In genomic region chr21:41564871-41565281, GRCh38 we compare ENCODE assay signal across 10 cellular contexts. TPM values are rescaled to one million over a fixed set of nuclear protein-coding genes. Genes with fewer than 3 reads are reported as not detected.
DNase-seq lines count a peak whose midpoint lies in the region; ATAC-seq, FAIRE-seq and TF ChIP-seq lines count a peak whose summit lies in the region.
"Had no signal": no experiment of that assay in that cellular context is flagged by ENCODE, and none has a peak within 500 bp of the region (broad histone marks: within the 10 kb centered on the region; RNA-seq: fewer than 3 reads in every experiment).

No MANE protein-coding gene starts in this region.

- H2BK15ac ChIP-seq in H1 (ENCODE audit: low read length), result no peak overlapping the region

- H3K4me3 ChIP-seq in H1 (ENCODE audit: extremely low read depth in 1 of 4, insufficient read depth in 2 of 4, low read depth in 3 of 4, low read length in 4 of 4), result no peak overlapping the region

- H3K18ac ChIP-seq in H1 (ENCODE audit: extremely low read depth, low read length), result no peak overlapping the region

- H3K27ac ChIP-seq in H1 (ENCODE audit: low read depth, low read length), result no peak overlapping the region

- H3K23ac ChIP-seq in H1 (ENCODE audit: insufficient read length), result no peak overlapping the region

- H2BK12ac ChIP-seq in H1 (ENCODE audit: low read depth, low read length), result no peak overlapping the region

- ATAC-seq in HG02588 (IDR thresholded peaks at IDR 0.05; ENCODE audit: unreplicated experiment), result no peak
- ATAC-seq: Panc1 had no signal

- 85% methylated on average over 10 of the region's 10 CpGs; no CpG with 5 or more reads in 1 of the 2 experiments for WGBS in H1 (ENCODE audit: extremely low coverage in 1 of 2, insufficient coverage in 1 of 2, insufficient read length in 1 of 2, insufficient replicate concordance in 2 of 2, low coverage in 1 of 2, low lambda C conversion rate in 2 of 2, missing lambda C conversion rate in 1 of 2), 2 experiments

- H2AFZ ChIP-seq in H1 (ENCODE audit: low read length), result no peak overlapping the region; the same call in 1 of the 2 replicates

- H2BK5ac ChIP-seq in H1 (ENCODE audit: low read depth, low read length), result no peak overlapping the region

- DNase-seq in GM04503 (ENCODE audit: low read depth) (peak; percentile 72), RKO (ENCODE audit: low spot score) (peak; percentile 14), H1 (ENCODE audit: low read depth in 1 of 2, low spot score in 2 of 2) (no peak), non-pigmented ciliary epithelial cell (ENCODE audit: low read depth) (peak; percentile 41), NCI-H1048 (lab: John Stamatoyannopoulos, UW) (no peak), GM19238 (ENCODE audit: insufficient read length, low spot score) (no peak), NCI-H1694 treated with DMSO at 0.1 percent for 48 hours (lab: John Stamatoyannopoulos, UW) (no peak)

- POLR2A ChIA-PET in H1 (lab: Charles Lee; ENCODE audit: partially characterized antibody), result interaction anchor here (0.6 kb wide), 1 partner anchor 45 kb away, joined by 3 read pairs; no protein-coding TSS in a partner anchor

- no peak overlapping the region for H3K4ac ChIP-seq in H1 (replicated peaks; ENCODE audit: insufficient read length, low read depth, low read length)

- no peak overlapping the region for H2AK5ac ChIP-seq in H1 (ENCODE audit: low read depth, low read length)

- H3K9ac ChIP-seq in H1 (replicated peaks in 1 of 4; ENCODE audit: extremely low read depth in 1 of 4, low read depth in 3 of 4, low read length in 3 of 4), result no peak overlapping the region

- no peaks in the 10 kb centered on the region for H3K9me3 ChIP-seq in H1 (ENCODE audit: insufficient read depth in 2 of 2, low read depth in 1 of 2, low read length in 1 of 2)

- no peak for TF ChIP-seq RAD21 in H1 (IDR thresholded peaks at IDR 0.05 in 1 of 2, conservative IDR thresholded peaks at IDR 0.05 in 1 of 2; ENCODE audit: low read depth in 2 of 2, low read length in 2 of 2)

- no peaks in the 10 kb centered on the region for H3K79me2 ChIP-seq in H1 (ENCODE audit: control insufficient read depth in 1 of 2, insufficient read depth in 2 of 2, low read length in 2 of 2)

- no peaks in the 10 kb centered on the region for H3K79me1 ChIP-seq in H1 (ENCODE audit: low read depth, low read length)

- no peak overlapping the region for H4K5ac ChIP-seq in H1 (ENCODE audit: insufficient read length, low read depth, low read length)

- CTCF ChIA-PET in H1 (lab: Charles Lee; ENCODE audit: partially characterized antibody), result interaction anchor here (1.5 kb wide), 1 partner anchor 282 kb away, joined by 5 read pairs; no protein-coding TSS in a partner anchor

- no peak overlapping the region for H2BK20ac ChIP-seq in H1 (ENCODE audit: low read length)

- H3K36me3 ChIP-seq in H1 (ENCODE audit: control insufficient read depth in 2 of 4, insufficient read depth in 4 of 4, low read length in 3 of 4), result no peaks in the 10 kb centered on the region

- peaks cover 0 to 2% (median 0%) of the 10 kb centered on the region in 4 experiments; a peak in 2 of 7 replicates for H3K27me3 ChIP-seq in H1 (replicated peaks in 1 of 4; ENCODE audit: control insufficient read depth in 3 of 4, extremely low read depth in 1 of 4, insufficient read depth in 3 of 4, low read length in 3 of 4)

- no peak overlapping the region for H3K4me2 ChIP-seq in H1 (ENCODE audit: insufficient read depth in 1 of 2, low read depth in 2 of 2, low read length in 2 of 2)

- no peak overlapping the region for H3K56ac ChIP-seq in H1 (replicated peaks; ENCODE audit: insufficient read length, low read depth, low read length)

- peaks cover 0 to 2% (median 0%) of the 10 kb centered on the region in 4 experiments; a peak in 3 of 7 replicates for H3K4me1 ChIP-seq in H1 (replicated peaks in 1 of 4; ENCODE audit: control insufficient read depth in 3 of 4, insufficient read depth in 4 of 4, low read length in 3 of 4)

- no peak overlapping the region for H3K14ac ChIP-seq in H1 (ENCODE audit: insufficient read length)

- TF ChIP-seq POLR2A in H1 (IDR thresholded peaks at IDR 0.05; ENCODE audit: control extremely low read depth in 1 of 2, low read depth in 2 of 2, low read length in 2 of 2), result no peak

- H4K91ac ChIP-seq in H1 (replicated peaks; ENCODE audit: insufficient read length, low read length), result no peak overlapping the region

- TF ChIP-seq CTCF in H1 (IDR thresholded peaks at IDR 0.05; ENCODE audit: control extremely low read depth in 1 of 3, insufficient read depth in 1 of 3, low read depth in 1 of 3, low read length in 3 of 3), result no peak

- H4K20me1 ChIP-seq in H1 (replicated peaks in 1 of 2; ENCODE audit: control insufficient read depth in 1 of 2, insufficient read depth in 2 of 2, low read length in 2 of 2), result no peaks in the 10 kb centered on the region

- H3K23me2 ChIP-seq in H1 (ENCODE audit: low read depth, low read length), result no peaks in the 10 kb centered on the region; the same call in 1 of the 2 replicates

- H2BK120ac ChIP-seq in H1 (replicated peaks; ENCODE audit: low read depth, low read length), result no peak overlapping the region

- H4K8ac ChIP-seq in H1 (ENCODE audit: extremely low read depth, insufficient read depth, low read length), result no peak overlapping the region; the same call in 1 of the 2 replicates

- no peak for TF ChIP-seq EP300 in H1 (IDR thresholded peaks at IDR 0.05; ENCODE audit: borderline replicate concordance in 1 of 2, low read depth in 2 of 2, low read length in 2 of 2)

- no peak for FAIRE-seq in H1 (lab: Jason Lieb, UNC)

TF ChIP-seq in H1, 55 proteins besides CTCF, POLR2A, EP300 and RAD21:
- TF ChIP-seq RXRA (IDR thresholded peaks at IDR 0.05; ENCODE audit: insufficient read depth, low read depth, low read length) (no peak), E2F6 (IDR thresholded peaks at IDR 0.05) (peak; percentile 94), USF2 (IDR thresholded peaks at IDR 0.05; ENCODE audit: low read length) (0 out of 2 replicates have a peak, but pooled peaks have one; percentile 12), BACH1 (IDR thresholded peaks at IDR 0.05; ENCODE audit: low read length) (no peak)
- TF ChIP-seq, protein P1, sequence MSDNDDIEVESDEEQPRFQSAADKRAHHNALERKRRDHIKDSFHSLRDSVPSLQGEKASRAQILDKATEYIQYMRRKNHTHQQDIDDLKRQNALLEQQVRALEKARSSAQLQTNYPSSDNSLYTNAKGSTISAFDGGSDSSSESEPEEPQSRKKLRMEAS (IDR thresholded peaks at IDR 0.05), result peak; percentile 59

RNA-seq across cellular contexts. Expression of gene TMPRSS2, which starts 56.9 kb away (rescaled TPM):
- 9.2 and 13.2 TPM in 2 replicates for total RNA-seq in H1 (2021; fragmentation: NEBNext Ultra II Directional; extraction: Animal tissue kit (Norgen Biotek cat#: 25700))
- polyA plus RNA-seq in H1 (2011; rRNA removed), result 10.5 and 11.0 TPM in 2 replicates
- 10.5 TPM for polyA plus RNA-seq in H1 (2011; cell fraction: cytosol; rRNA removed)
- 11.6 TPM for polyA plus RNA-seq in H1 (2011; cell fraction: nucleus; rRNA removed)
- 10.1 to 11.1 TPM (median 10.6 TPM) in 4 replicates for polyA plus RNA-seq in H1 (2012, experiment 1 of 2)
- polyA plus RNA-seq in H1 (2012, experiment 2 of 2), result 4.4 TPM
- 4.3 TPM for polyA plus RNA-seq in H1 (2013, experiment 1 of 2)
- 3.7 TPM for polyA plus RNA-seq in H1 (2013, experiment 2 of 2)
- polyA minus RNA-seq in H1 (2011; rRNA and poly(A)+ RNA removed), result 11.0 and 12.8 TPM in 2 replicates
- 4.9 TPM for polyA minus RNA-seq in H1 (2011; cell fraction: cytosol; rRNA and poly(A)+ RNA removed)
- polyA minus RNA-seq in H1 (2011; cell fraction: nucleus; rRNA and poly(A)+ RNA removed), result 10.0 TPM
- polyA plus RNA-seq: IgD-negative memory B cell had no signal

Comparison
In these comparisons a context has a peak if more than half of its experiments do, and no peak if none do; other contexts are left out.
1. DNase-seq: peak in GM04503 (single experiment), RKO (single experiment) and non-pigmented ciliary epithelial cell (single experiment); none in H1 (0 of 2), NCI-H1048 (single experiment), GM19238 (single experiment) and NCI-H1694 treated with DMSO at 0.1 percent for 48 hours (single experiment).